ENCODE assay signal across 30 cellular contexts in genomic region chr2:145691659-145692058, GRCh38.
"Had no signal": no experiment of that assay in that cellular context is flagged by ENCODE, and none has a peak within 500 bp of the region (broad histone marks: within the 10 kb centered on the region; RNA-seq: fewer than 3 reads in every experiment).

No MANE protein-coding gene starts in this region.

- H3K4me1 ChIP-seq: ascending aorta, neural progenitor cell, right atrium auricular region, vagina had no signal

- H3K4me2 ChIP-seq: neural progenitor cell had no signal

- DNase-seq: activated CD4-positive, alpha-beta T cell treated with anti-CD3 and anti-CD28 coated beads for 4 hours; activated CD4-positive, alpha-beta T cell treated with anti-CD3 and anti-CD28 coated beads, Interleukin-2, amount 50 U/mL, for 48 hours; activated CD8-positive, alpha-beta memory T cell treated with anti-CD3 and anti-CD28 coated beads for 24 hours; activated effector memory CD4-positive, alpha-beta T cell treated with anti-CD3 and anti-CD28 coated beads, Interleukin-2, amount 50 U/mL, for 16 hours; activated naive CD4-positive, alpha-beta T cell treated with anti-CD3 and anti-CD28 coated beads, Interleukin-2, amount 10 ng/mL, durations not matched to agents 7 days and 5 days; activated naive CD8-positive, alpha-beta T cell treated with anti-CD3 and anti-CD28 coated beads, Interleukin-2, amount 10 ng/mL, durations not matched to agents 7 days and 5 days; dorsolateral prefrontal cortex; effector memory CD4-positive, alpha-beta T cell; foreskin fibroblast; heart left ventricle; hypothalamus; immature natural killer cell; kidney; midbrain; natural killer cell; occipital lobe; stimulated activated CD4-positive, alpha-beta T cell treated with anti-CD3 and anti-CD28 coated beads, Interleukin-15, amount 100 ng/mL, for 24 hours; stimulated activated CD4-positive, alpha-beta T cell treated with anti-CD3 and anti-CD28 coated beads, Interleukin-2, amount 100 ng/mL, for 24 hours; substantia nigra; T-cell; upper lobe of left lung had no signal

- H3K9me3 ChIP-seq: heart left ventricle, right atrium auricular region, upper lobe of left lung, vagina had no signal

- H3K27me3 Mint-ChIP-seq: activated naive CD4-positive, alpha-beta T cell treated with anti-CD3 and anti-CD28 coated beads, Interleukin-2, amount 10 ng/mL, durations not matched to agents 7 days and 5 days; activated naive CD8-positive, alpha-beta T cell treated with anti-CD3 and anti-CD28 coated beads, Interleukin-2, amount 10 ng/mL, durations not matched to agents 7 days and 5 days; brain; stimulated activated naive CD8-positive, alpha-beta T cell treated with anti-CD3 and anti-CD28 coated beads, Interleukin-15, Interleukin-2, amounts not matched to agents 100 ng/mL and 50 ng/mL, for 24 hours; T-cell had no signal

- H3K4me1 Mint-ChIP-seq: activated naive CD4-positive, alpha-beta T cell treated with anti-CD3 and anti-CD28 coated beads, Interleukin-2, amount 10 ng/mL, durations not matched to agents 7 days and 5 days; activated naive CD8-positive, alpha-beta T cell treated with anti-CD3 and anti-CD28 coated beads, Interleukin-2, amount 10 ng/mL, durations not matched to agents 7 days and 5 days; brain; immature natural killer cell; T-cell had no signal

- H3K27ac Mint-ChIP-seq: activated naive CD4-positive, alpha-beta T cell treated with anti-CD3 and anti-CD28 coated beads, Interleukin-2, amount 10 ng/mL, durations not matched to agents 7 days and 5 days; activated naive CD8-positive, alpha-beta T cell treated with anti-CD3 and anti-CD28 coated beads, Interleukin-2, amount 10 ng/mL, durations not matched to agents 7 days and 5 days; activated T-helper 1 cell treated with anti-CD3 and anti-CD28 coated beads, Interleukin-12 subunit alpha, Interleukin-12 subunit beta, Interleukin-2, Interleukin-4 antibody, amounts not matched to agents 30 ng/mL and 10 ng/mL and 1 ng/mL, durations not matched to agents 14 hours and 24 hours and 36 hours; brain; immature natural killer cell; natural killer cell; neural progenitor cell; stimulated activated naive CD8-positive, alpha-beta T cell treated with anti-CD3 and anti-CD28 coated beads, Interleukin-15, Interleukin-2, amounts not matched to agents 100 ng/mL and 50 ng/mL, for 24 hours; T-cell had no signal

- H3K27ac ChIP-seq: ascending aorta, cardiac muscle cell, coronary artery, dorsolateral prefrontal cortex, heart left ventricle, neural progenitor cell, right atrium auricular region, upper lobe of left lung, vagina had no signal

- H3K9ac ChIP-seq: neural progenitor cell had no signal

- ATAC-seq: heart left ventricle, natural killer cell, T-cell had no signal

- H3K4me3 ChIP-seq: ascending aorta, cardiac muscle cell, coronary artery, dorsolateral prefrontal cortex, heart left ventricle, neural progenitor cell, right atrium auricular region, upper lobe of left lung, vagina had no signal

- H3K27me3 ChIP-seq: ascending aorta, cardiac muscle cell, dorsolateral prefrontal cortex, heart left ventricle, neural progenitor cell, right atrium auricular region, upper lobe of left lung, vagina had no signal

- H3K36me3 ChIP-seq: ascending aorta, cardiac muscle cell, heart left ventricle, neural progenitor cell, right atrium auricular region, upper lobe of left lung, vagina had no signal

- H3K4me3 Mint-ChIP-seq: activated naive CD4-positive, alpha-beta T cell treated with anti-CD3 and anti-CD28 coated beads, Interleukin-2, amount 10 ng/mL, durations not matched to agents 7 days and 5 days; activated naive CD8-positive, alpha-beta T cell treated with anti-CD3 and anti-CD28 coated beads, Interleukin-2, amount 10 ng/mL, durations not matched to agents 7 days and 5 days; activated T-helper 1 cell treated with anti-CD3 and anti-CD28 coated beads, Interleukin-12 subunit alpha, Interleukin-12 subunit beta, Interleukin-2, Interleukin-4 antibody, amounts not matched to agents 30 ng/mL and 10 ng/mL and 1 ng/mL, durations not matched to agents 14 hours and 24 hours and 36 hours; brain; immature natural killer cell; natural killer cell; neural progenitor cell; stimulated activated naive CD8-positive, alpha-beta T cell treated with anti-CD3 and anti-CD28 coated beads, Interleukin-15, Interleukin-2, amounts not matched to agents 100 ng/mL and 50 ng/mL, for 24 hours; T-cell had no signal

- H2AFZ ChIP-seq: neural progenitor cell had no signal

- H3K36me3 Mint-ChIP-seq: activated naive CD4-positive, alpha-beta T cell treated with anti-CD3 and anti-CD28 coated beads, Interleukin-2, amount 10 ng/mL, durations not matched to agents 7 days and 5 days; activated naive CD8-positive, alpha-beta T cell treated with anti-CD3 and anti-CD28 coated beads, Interleukin-2, amount 10 ng/mL, durations not matched to agents 7 days and 5 days; brain; immature natural killer cell; natural killer cell; neural progenitor cell; T-cell had no signal

- H3K9me3 Mint-ChIP-seq: activated naive CD4-positive, alpha-beta T cell treated with anti-CD3 and anti-CD28 coated beads, Interleukin-2, amount 10 ng/mL, durations not matched to agents 7 days and 5 days; activated naive CD8-positive, alpha-beta T cell treated with anti-CD3 and anti-CD28 coated beads, Interleukin-2, amount 10 ng/mL, durations not matched to agents 7 days and 5 days; activated T-helper 1 cell treated with anti-CD3 and anti-CD28 coated beads, Interleukin-12 subunit alpha, Interleukin-12 subunit beta, Interleukin-2, Interleukin-4 antibody, amounts not matched to agents 30 ng/mL and 10 ng/mL and 1 ng/mL, durations not matched to agents 14 hours and 24 hours and 36 hours; immature natural killer cell; natural killer cell; neural progenitor cell; stimulated activated naive CD8-positive, alpha-beta T cell treated with anti-CD3 and anti-CD28 coated beads, Interleukin-15, Interleukin-2, amounts not matched to agents 100 ng/mL and 50 ng/mL, for 24 hours had no signal
